Comparison of ENCODE assay signal across 24 cellular contexts in the genomic region with DNA sequence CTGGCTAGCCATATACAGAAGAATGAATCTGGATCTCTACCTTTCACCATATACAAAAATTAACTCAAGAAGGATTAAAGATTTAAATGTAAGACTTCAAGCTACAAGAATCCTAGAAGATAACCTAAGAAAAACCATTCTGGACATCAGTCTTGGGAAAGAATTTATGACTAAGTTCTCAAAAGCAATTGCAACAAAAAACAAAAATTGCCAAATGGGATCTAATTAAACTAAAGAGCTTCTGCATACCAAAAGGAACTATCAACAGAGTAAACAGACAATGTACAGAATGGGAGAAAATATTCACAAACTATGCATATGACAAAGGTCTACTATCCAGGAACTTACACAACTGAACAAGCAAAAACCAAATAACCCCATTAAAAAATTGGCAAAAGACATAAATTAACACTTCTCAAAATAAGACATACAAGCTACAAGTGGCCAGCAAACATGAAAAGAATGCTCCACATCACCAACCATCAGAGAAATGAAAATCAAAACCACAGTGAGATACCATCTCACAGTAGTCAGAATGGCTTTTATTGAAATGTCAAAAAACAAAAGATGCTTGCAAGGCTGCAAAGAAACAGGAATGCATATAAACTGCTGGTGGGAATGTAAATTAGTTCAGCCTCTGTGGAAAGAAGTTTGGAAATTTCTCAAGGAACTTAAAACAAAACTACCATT.
A peak's percentile ranks its signal among the peaks of the same experiment; 100 is the strongest.
DNase-seq lines count a peak whose midpoint lies in the region; ATAC-seq and TF ChIP-seq lines count a peak whose summit lies in the region.
"Had no signal": no experiment of that assay in that cellular context is flagged by ENCODE, and none has a peak within 500 bp of the region (broad histone marks: within the 10 kb centered on the region; RNA-seq: fewer than 3 reads in every experiment).

No MANE protein-coding gene starts in this region.

- TF ChIP-seq CTCF in fibroblast of pulmonary artery (IDR thresholded peaks at IDR 0.05; ENCODE audit: low read length, missing control alignments) = no peak
- TF ChIP-seq CTCF in osteocyte (IDR thresholded peaks at IDR 0.05) = no peak

- ATAC-seq in HG02798 (IDR thresholded peaks at IDR 0.05; ENCODE audit: poor library complexity, unreplicated experiment) = no peak
- ATAC-seq: activated naive CD4-positive, alpha-beta T cell treated with anti-CD3 and anti-CD28 coated beads, Interleukin-2, amount 50 U/mL, for 72 hours; activated T-cell treated with anti-CD3 and anti-CD28 coated beads, Interleukin-2, amount 50 U/mL, for 4 hours; effector memory CD8-positive, alpha-beta T cell; gastroesophageal sphincter; Right ventricle myocardium inferior had no signal

- H3K36me3 ChIP-seq in SJSA1 = no peaks in the 10 kb centered on the region
- H3K36me3 ChIP-seq: gastroesophageal sphincter had no signal

- H3K9me3 ChIP-seq in SJSA1 (replicated peaks) = no peaks in the 10 kb centered on the region

- peaks cover 12% of the 10 kb centered on the region for H3K9me3 Mint-ChIP-seq in osteocyte (ENCODE audit: unreplicated experiment)

- peak overlapping the region; percentile 68 for H3K27ac ChIP-seq in SJSA1
- H3K27ac ChIP-seq: C4-2B, gastroesophageal sphincter, parathyroid adenoma, skin epidermis, VCaP had no signal

- DNase-seq in ELR (ENCODE audit: low read depth) (peak; percentile 77), SJSA1 (ENCODE audit: low read depth in 1 of 2, low spot score in 2 of 2) (peak in 1 of 2 experiments; percentile 82), fibroblast of pulmonary artery (ENCODE audit: low read depth) (peak; percentile 49), skeletal muscle cell (ENCODE audit: low read depth) (peak; percentile 57), osteocyte (ENCODE audit: extremely low spot score, unreplicated experiment) (no peak), OCI-M1 (lab: John Stamatoyannopoulos, UW) (no peak), AG08396 (ENCODE audit: low spot score) (no peak)
- DNase-seq: activated CD4-positive, alpha-beta memory T cell treated with anti-CD3 and anti-CD28 coated beads for 36 hours; activated T-cell treated with anti-CD3 and anti-CD28 coated beads, Interleukin-2, amount 50 U/mL, for 4 hours; caudate nucleus; effector memory CD8-positive, alpha-beta T cell; MV-4-11; naive B cell; NCI-H2081; NCI-H510A treated with DMSO at 0.1 percent for 48 hours; T-helper 1 cell had no signal

- no peaks in the 10 kb centered on the region for H3K27me3 ChIP-seq in SJSA1 (replicated peaks)
- H3K27me3 ChIP-seq: gastroesophageal sphincter had no signal

- H3K36me3 Mint-ChIP-seq in osteocyte (ENCODE audit: unreplicated experiment) = peaks cover 4% of the 10 kb centered on the region
- H3K36me3 Mint-ChIP-seq: activated CD4-positive, alpha-beta memory T cell treated with anti-CD3 and anti-CD28 coated beads for 36 hours had no signal

- peaks cover 26% of the 10 kb centered on the region for H3K4me1 Mint-ChIP-seq in osteocyte (ENCODE audit: unreplicated experiment)
- H3K4me1 Mint-ChIP-seq: naive B cell had no signal

- H3K27me3 Mint-ChIP-seq in osteocyte (ENCODE audit: unreplicated experiment) = no peaks in the 10 kb centered on the region
- H3K27me3 Mint-ChIP-seq: activated CD4-positive, alpha-beta memory T cell treated with anti-CD3 and anti-CD28 coated beads for 36 hours; effector memory CD8-positive, alpha-beta T cell; naive B cell had no signal

- no peak overlapping the region for H3K27ac Mint-ChIP-seq in osteocyte (ENCODE audit: unreplicated experiment)
- H3K27ac Mint-ChIP-seq: activated CD4-positive, alpha-beta memory T cell treated with anti-CD3 and anti-CD28 coated beads for 36 hours; activated naive CD4-positive, alpha-beta T cell treated with anti-CD3 and anti-CD28 coated beads, Interleukin-2, amount 50 U/mL, for 72 hours; effector memory CD8-positive, alpha-beta T cell; naive B cell had no signal

- H3K4me3 Mint-ChIP-seq in osteocyte (ENCODE audit: unreplicated experiment) = no peak overlapping the region
- H3K4me3 Mint-ChIP-seq: activated CD4-positive, alpha-beta memory T cell treated with anti-CD3 and anti-CD28 coated beads for 36 hours; activated T-cell treated with anti-CD3 and anti-CD28 coated beads, Interleukin-2, amount 50 U/mL, for 4 hours; effector memory CD8-positive, alpha-beta T cell; naive B cell had no signal

- H3K4me3 ChIP-seq in SJSA1 (no peak overlapping the region), fibroblast of pulmonary artery (replicated peaks; ENCODE audit: low read depth, low read length) (no peak overlapping the region), skeletal muscle cell (ENCODE audit: low read depth, low read length) (no peak overlapping the region)
- H3K4me3 ChIP-seq: gastroesophageal sphincter, skin epidermis had no signal

- peaks cover 28% of the 10 kb centered on the region for H3K4me1 ChIP-seq in SJSA1 (replicated peaks)
- H3K4me1 ChIP-seq: gastroesophageal sphincter, parathyroid adenoma had no signal

Comparison
In these comparisons a context has a peak if more than half of its experiments do, and no peak if none do; other contexts are left out.
1. DNase-seq: peak in ELR (single experiment), fibroblast of pulmonary artery (single experiment) and skeletal muscle cell (single experiment); none in osteocyte (single experiment), OCI-M1 (single experiment) and AG08396 (single experiment).